Comparison of ENCODE assay signal across 9 cellular contexts in genomic region chr3:112498916-112499315, GRCh38. TPM values are rescaled to one million over a fixed set of nuclear protein-coding genes. Genes with fewer than 3 reads are reported as not detected.
A peak's percentile ranks its signal among the peaks of the same experiment; 100 is the strongest.
DNase-seq lines count a peak whose midpoint lies in the region; ATAC-seq and TF ChIP-seq lines count a peak whose summit lies in the region.
"Had no signal": no experiment of that assay in that cellular context is flagged by ENCODE, and none has a peak within 500 bp of the region (broad histone marks: within the 10 kb centered on the region; RNA-seq: fewer than 3 reads in every experiment).

No MANE protein-coding gene starts in this region.

- no peak overlapping the region for H3K27ac ChIP-seq in upper lobe of right lung

- H3K27ac Mint-ChIP-seq in activated naive CD4-positive, alpha-beta T cell treated with anti-CD3 and anti-CD28 coated beads, Interleukin-2, amount 10 ng/mL, durations not matched to agents 7 days and 5 days, result peak overlapping the region; percentile 94
- H3K27ac Mint-ChIP-seq in T-helper 1 cell treated with Interleukin-12 subunit alpha and Interleukin-12 subunit beta and Interleukin-4 antibody, amounts not matched to agents 30 μg/mL and 1 μg/mL, for 36 hours, result peak overlapping the region; percentile 98
- H3K27ac Mint-ChIP-seq: immature natural killer cell had no signal

- peak overlapping the region; percentile 100 for H3K4me3 Mint-ChIP-seq in activated naive CD4-positive, alpha-beta T cell treated with anti-CD3 and anti-CD28 coated beads, Interleukin-2, amount 10 ng/mL, durations not matched to agents 7 days and 5 days
- peak overlapping the region; percentile 96 for H3K4me3 Mint-ChIP-seq in T-helper 1 cell treated with Interleukin-12 subunit alpha and Interleukin-12 subunit beta and Interleukin-4 antibody, amounts not matched to agents 30 μg/mL and 1 μg/mL, for 36 hours

- H3K9me3 ChIP-seq in upper lobe of right lung, result no peaks in the 10 kb centered on the region

- no peaks in the 10 kb centered on the region for H3K27me3 ChIP-seq in upper lobe of right lung

- CTCF ChIA-PET in activated naive CD4-positive, alpha-beta T cell treated with anti-CD3 and anti-CD28 coated beads, Interleukin-2, amount 10 ng/mL, durations not matched to agents 7 days and 5 days (lab: Charles Lee), result interaction anchor here (1.1 to 3.9 kb wide), 7 partner anchors 15 to 361 kb away, joined by 3 to 18 read pairs (median 6); partner anchors contain the start of genes CD200 and SLC9C1

- H3K4me1 ChIP-seq in upper lobe of right lung, result no peaks in the 10 kb centered on the region

- intact Hi-C loops in upper lobe of right lung (cut with DNase I) (no loop called here), sciatic nerve (cut with DNase I) (no loop called here)

- peaks cover 47% of the 10 kb centered on the region for H3K4me1 Mint-ChIP-seq in activated naive CD4-positive, alpha-beta T cell treated with anti-CD3 and anti-CD28 coated beads, Interleukin-2, amount 10 ng/mL, durations not matched to agents 7 days and 5 days
- peaks cover 56% of the 10 kb centered on the region for H3K4me1 Mint-ChIP-seq in T-helper 1 cell treated with Interleukin-12 subunit alpha and Interleukin-12 subunit beta and Interleukin-4 antibody, amounts not matched to agents 30 μg/mL and 1 μg/mL, for 36 hours (ENCODE audit: low read depth)

- H3K36me3 Mint-ChIP-seq in activated naive CD4-positive, alpha-beta T cell treated with anti-CD3 and anti-CD28 coated beads, Interleukin-2, amount 10 ng/mL, durations not matched to agents 7 days and 5 days, result peaks cover 43% of the 10 kb centered on the region
- H3K36me3 Mint-ChIP-seq in T-helper 1 cell treated with Interleukin-12 subunit alpha and Interleukin-12 subunit beta and Interleukin-4 antibody, amounts not matched to agents 30 μg/mL and 1 μg/mL, for 36 hours (ENCODE audit: low read depth), result peaks cover 18% of the 10 kb centered on the region
- H3K36me3 Mint-ChIP-seq: immature natural killer cell had no signal

- DNase-seq in activated naive CD4-positive, alpha-beta T cell treated with anti-CD3 and anti-CD28 coated beads, Interleukin-2, amount 10 ng/mL, durations not matched to agents 7 days and 5 days, result no peak
- DNase-seq in activated naive CD4-positive, alpha-beta T cell (lab: John Stamatoyannopoulos, UW), result no peak
- no peak for DNase-seq in upper lobe of right lung
- no peak for DNase-seq in sciatic nerve (ENCODE audit: low spot score)
- no peak for DNase-seq in NCI-H146 (lab: John Stamatoyannopoulos, UW)
- no peak for DNase-seq in NCI-H2171 treated with DMSO at 0.1 percent for 48 hours (lab: John Stamatoyannopoulos, UW)
- DNase-seq: immature natural killer cell had no signal

- peak overlapping the region; percentile 29 for H3K4me3 ChIP-seq in upper lobe of right lung

- peak; percentile 31 for ATAC-seq in HG02884 (IDR thresholded peaks at IDR 0.05; ENCODE audit: unreplicated experiment)
- ATAC-seq in upper lobe of right lung, result no peak
- no peak for ATAC-seq in sciatic nerve

- no peaks in the 10 kb centered on the region for H3K36me3 ChIP-seq in upper lobe of right lung

- no peak for TF ChIP-seq CTCF in upper lobe of right lung (IDR thresholded peaks at IDR 0.05)

- H3K27me3 Mint-ChIP-seq in activated naive CD4-positive, alpha-beta T cell treated with anti-CD3 and anti-CD28 coated beads, Interleukin-2, amount 10 ng/mL, durations not matched to agents 7 days and 5 days, result no peaks in the 10 kb centered on the region
- no peaks in the 10 kb centered on the region for H3K27me3 Mint-ChIP-seq in T-helper 1 cell treated with Interleukin-12 subunit alpha and Interleukin-12 subunit beta and Interleukin-4 antibody, amounts not matched to agents 30 μg/mL and 1 μg/mL, for 36 hours (ENCODE audit: low read depth)

- peaks cover 5% of the 10 kb centered on the region for H3K9me3 Mint-ChIP-seq in activated naive CD4-positive, alpha-beta T cell treated with anti-CD3 and anti-CD28 coated beads, Interleukin-2, amount 10 ng/mL, durations not matched to agents 7 days and 5 days
- peaks cover 6% of the 10 kb centered on the region for H3K9me3 Mint-ChIP-seq in T-helper 1 cell treated with Interleukin-12 subunit alpha and Interleukin-12 subunit beta and Interleukin-4 antibody, amounts not matched to agents 30 μg/mL and 1 μg/mL, for 36 hours
- H3K9me3 Mint-ChIP-seq: immature natural killer cell had no signal

RNA-seq across cellular contexts. Expression of gene BTLA, which starts 0.4 kb away (rescaled TPM):
- 0.78 TPM for total RNA-seq in upper lobe of right lung
- total RNA-seq in sciatic nerve, result 0.45 TPM
